Comparison of ENCODE assay signal across 8 cellular contexts in the genomic region with DNA sequence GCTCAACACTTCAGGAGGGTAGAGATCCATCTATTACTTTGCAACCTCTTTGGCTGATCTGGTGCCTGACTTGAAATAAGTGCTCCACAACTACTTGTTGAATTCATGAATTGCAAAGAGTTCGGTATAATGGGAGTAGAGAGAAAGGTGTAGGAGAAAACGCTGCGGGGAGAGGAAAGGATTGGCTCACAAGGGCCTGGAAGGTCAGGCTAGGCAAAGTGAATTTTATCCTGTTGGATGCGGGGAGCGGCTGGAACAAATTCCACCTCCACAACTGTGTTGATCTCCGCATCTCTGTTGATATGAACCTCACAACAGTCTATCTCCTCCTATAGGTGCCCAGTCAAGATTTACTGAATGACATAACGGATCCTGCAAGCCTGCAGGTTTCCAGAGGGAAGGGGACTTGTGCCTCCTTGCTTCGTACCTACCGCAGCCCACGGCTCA. TPM values are rescaled to one million over a fixed set of nuclear protein-coding genes. Genes with fewer than 3 reads are reported as not detected.
DNase-seq lines count a peak whose midpoint lies in the region; ATAC-seq and TF ChIP-seq lines count a peak whose summit lies in the region.

No MANE protein-coding gene starts in this region.

- no peak for TF ChIP-seq POLR2A in prostate gland (IDR thresholded peaks at IDR 0.05)

- peaks cover 51% of the 10 kb centered on the region for H3K4me1 Mint-ChIP-seq in activated CD8-positive, alpha-beta memory T cell treated with anti-CD3 and anti-CD28 coated beads, Interleukin-2, amount 10 ng/mL, durations not matched to agents 7 days and 5 days

- peaks cover 6% of the 10 kb centered on the region for H3K4me1 ChIP-seq in prostate gland (replicated peaks)

- peak overlapping the region; percentile 91 for H3K4me3 ChIP-seq in fibroblast of villous mesenchyme (ENCODE audit: low read depth, low read length)
- peak overlapping the region; percentile 75 to 89 for H3K4me3 ChIP-seq in prostate gland

- DNase-seq in activated CD8-positive, alpha-beta memory T cell treated with anti-CD3 and anti-CD28 coated beads, Interleukin-2, amount 10 ng/mL, durations not matched to agents 7 days and 5 days, result no peak
- DNase-seq in activated CD8-positive, alpha-beta memory T cell treated with anti-CD3 and anti-CD28 coated beads for 24 hours, result no peak
- DNase-seq in SW480 (ENCODE audit: low spot score) (peak; percentile 22), fibroblast of villous mesenchyme (ENCODE audit: low read depth) (no peak), prostate gland (ENCODE audit: low spot score) (no peak), COLO668 (lab: John Stamatoyannopoulos, UW; ENCODE audit: unreplicated experiment) (no peak), GM19238 (ENCODE audit: insufficient read length, low spot score) (no peak)

- CTCF ChIA-PET in activated CD8-positive, alpha-beta memory T cell treated with anti-CD3 and anti-CD28 coated beads, Interleukin-2, amount 10 ng/mL, durations not matched to agents 7 days and 5 days (lab: Charles Lee), result interaction anchor here (1.9 kb wide), 1 partner anchor 43 kb away, joined by 4 read pairs; no protein-coding TSS in a partner anchor

- no peaks in the 10 kb centered on the region for H3K27me3 ChIP-seq in prostate gland (replicated peaks; ENCODE audit: insufficient read depth)

- peak overlapping the region; percentile 62 to 69 for H3K27ac ChIP-seq in prostate gland

- no peaks in the 10 kb centered on the region for H3K36me3 ChIP-seq in prostate gland

- TF ChIP-seq CTCF in fibroblast of villous mesenchyme (IDR thresholded peaks at IDR 0.05; ENCODE audit: insufficient read depth, low read depth, low read length) (no peak), prostate gland (IDR thresholded peaks at IDR 0.05) (no peak)

- intact Hi-C loops in prostate gland (cut with DNase I), result no loop called here

- no peaks in the 10 kb centered on the region for H3K27me3 Mint-ChIP-seq in activated CD8-positive, alpha-beta memory T cell treated with anti-CD3 and anti-CD28 coated beads, Interleukin-2, amount 10 ng/mL, durations not matched to agents 7 days and 5 days

- H3K27ac Mint-ChIP-seq in activated CD8-positive, alpha-beta memory T cell treated with anti-CD3 and anti-CD28 coated beads, Interleukin-2, amount 10 ng/mL, durations not matched to agents 7 days and 5 days, result peak overlapping the region; percentile 82

- WGBS in prostate gland, result 3% methylated on average over 10 of the region's 10 CpGs

- no peaks in the 10 kb centered on the region for H3K9me3 ChIP-seq in prostate gland

- H3K9me3 Mint-ChIP-seq in activated CD8-positive, alpha-beta memory T cell treated with anti-CD3 and anti-CD28 coated beads, Interleukin-2, amount 10 ng/mL, durations not matched to agents 7 days and 5 days (ENCODE audit: low read depth), result no peaks in the 10 kb centered on the region

- H3K4me3 Mint-ChIP-seq in activated CD8-positive, alpha-beta memory T cell treated with anti-CD3 and anti-CD28 coated beads, Interleukin-2, amount 10 ng/mL, durations not matched to agents 7 days and 5 days, result peak overlapping the region; percentile 97

- H3K36me3 Mint-ChIP-seq in activated CD8-positive, alpha-beta memory T cell treated with anti-CD3 and anti-CD28 coated beads, Interleukin-2, amount 10 ng/mL, durations not matched to agents 7 days and 5 days, result peaks cover 36% of the 10 kb centered on the region

- no peak for ATAC-seq in activated CD8-positive, alpha-beta memory T cell treated with anti-CD3 and anti-CD28 coated beads, Interleukin-2, amount 10 ng/mL, durations not matched to agents 7 days and 5 days
- ATAC-seq in GM19035 (IDR thresholded peaks at IDR 0.05; ENCODE audit: unreplicated experiment), result no peak

RNA-seq across cellular contexts. Expression of gene SLX4, which starts 0.7 kb away (rescaled TPM):
- 10 to 100 TPM; 19.0 to 24.6 TPM for total RNA-seq in activated CD8-positive, alpha-beta memory T cell treated with anti-CD3 and anti-CD28 coated beads, Interleukin-2, amount 10 ng/mL, durations not matched to agents 7 days and 5 days
- total RNA-seq in fibroblast of villous mesenchyme, result 7.1 and 7.3 TPM in 2 replicates
- total RNA-seq in prostate gland, result 10 to 100 TPM in 1 of 2 donors, 1 to 10 TPM in 1; 4.9 to 14.7 TPM

RNA-seq across cellular contexts. Expression of gene NLRC3, which starts 33.5 kb away (rescaled TPM):
- total RNA-seq in activated CD8-positive, alpha-beta memory T cell treated with anti-CD3 and anti-CD28 coated beads, Interleukin-2, amount 10 ng/mL, durations not matched to agents 7 days and 5 days, result 100 to 1,000 TPM in 1 of 2 experiments, 10 to 100 TPM in 1; 77.2 to 116 TPM
- not detected in 2 replicates for total RNA-seq in fibroblast of villous mesenchyme
- under 1 TPM; 0.85 to 0.87 TPM for total RNA-seq in prostate gland

RNA-seq across cellular contexts. Expression of gene DNASE1, which starts 43.8 kb away (rescaled TPM):
- 10 to 100 TPM; 33.8 to 53.4 TPM for total RNA-seq in activated CD8-positive, alpha-beta memory T cell treated with anti-CD3 and anti-CD28 coated beads, Interleukin-2, amount 10 ng/mL, durations not matched to agents 7 days and 5 days
- total RNA-seq in fibroblast of villous mesenchyme, result 10.3 and 16.4 TPM in 2 replicates
- 10 to 100 TPM; 41.9 to 50.6 TPM for total RNA-seq in prostate gland

Comparison
In these comparisons a context has a peak if more than half of its experiments do, and no peak if none do; other contexts are left out.
1. RNA of gene NLRC3, which starts 33.5 kb away (total RNA-seq): 77.2 to 116 TPM in activated CD8-positive, alpha-beta memory T cell treated with anti-CD3 and anti-CD28 coated beads, Interleukin-2, amount 10 ng/mL, durations not matched to agents 7 days and 5 days; 0.85 to 0.87 TPM in prostate gland and not detected in fibroblast of villous mesenchyme; every median in the first group is over 10 times any median in the second.